11 cellular contexts compared by ENCODE assay signal in the genomic region with DNA sequence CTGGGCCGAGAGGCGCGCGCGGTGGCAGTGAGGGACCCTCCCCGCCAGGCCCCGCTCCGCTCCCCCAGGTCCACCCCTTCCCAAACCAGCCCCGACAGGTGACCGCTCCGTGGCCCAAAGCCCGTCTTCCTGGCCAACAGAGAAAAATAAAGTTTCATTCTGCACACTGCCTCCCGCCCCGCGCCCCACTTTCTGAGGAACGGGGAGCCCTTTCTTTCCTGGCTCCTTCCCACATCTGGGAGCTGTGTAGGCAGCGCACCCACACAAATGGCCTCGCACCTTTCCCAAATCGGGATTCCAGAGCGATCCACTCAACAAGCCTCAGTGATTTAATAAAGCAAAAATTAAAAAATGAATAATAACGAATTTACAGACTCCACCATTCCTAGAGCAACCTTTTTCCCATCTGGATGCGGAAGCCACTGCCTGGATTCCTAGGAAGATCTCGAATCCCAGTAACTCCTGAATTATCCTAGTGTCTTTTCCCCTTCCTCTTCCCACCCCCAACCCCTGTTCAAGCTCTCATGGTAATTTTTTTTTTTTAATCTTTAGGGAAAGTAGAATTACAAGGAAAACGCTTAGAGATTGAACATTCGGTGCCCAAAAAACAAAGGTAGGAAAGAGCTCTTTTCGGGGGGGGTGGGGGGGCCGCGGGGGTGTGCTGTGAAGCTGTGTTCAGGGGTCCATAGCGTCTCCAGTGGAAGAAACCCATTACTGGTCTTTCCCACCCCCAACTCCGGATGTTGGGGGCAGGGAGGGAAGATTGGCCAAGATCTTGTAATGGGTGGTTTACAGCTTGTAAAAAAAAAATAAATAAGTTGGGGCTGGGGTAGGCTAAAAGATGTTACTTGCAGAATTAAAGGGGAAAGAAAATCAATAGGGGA. TPM values are rescaled to one million over a fixed set of nuclear protein-coding genes. Genes with fewer than 3 reads are reported as not detected.
A peak's percentile ranks its signal among the peaks of the same experiment; 100 is the strongest.
DNase-seq lines count a peak whose midpoint lies in the region; ATAC-seq, FAIRE-seq and TF ChIP-seq lines count a peak whose summit lies in the region.
"Had no signal": no experiment of that assay in that cellular context is flagged by ENCODE, and none has a peak within 500 bp of the region (broad histone marks: within the 10 kb centered on the region; RNA-seq: fewer than 3 reads in every experiment).

No MANE protein-coding gene starts in this region.

- H3K27ac ChIP-seq in endothelial cell of umbilical vein (ENCODE audit: insufficient read depth, low read depth, low read length), result peak overlapping the region; percentile 80
- H3K27ac ChIP-seq: esophagus squamous epithelium, psoas muscle had no signal

- no peak for TF ChIP-seq POLR2A in endothelial cell of umbilical vein (IDR thresholded peaks at IDR 0.05; ENCODE audit: low read depth, low read length)

- peak overlapping the region; percentile 99 for H3K4me2 ChIP-seq in endothelial cell of umbilical vein (ENCODE audit: insufficient read depth, low read length)

- H4K20me1 ChIP-seq in endothelial cell of umbilical vein (replicated peaks; ENCODE audit: control insufficient read depth, extremely low read depth, insufficient read depth, low read length), result no peaks in the 10 kb centered on the region

- no peak for ATAC-seq in GM21360 (IDR thresholded peaks at IDR 0.05; ENCODE audit: unreplicated experiment)
- no peak for ATAC-seq in GM21528 (IDR thresholded peaks at IDR 0.05; ENCODE audit: low FRiP score, unreplicated experiment)

- BruUV-seq in endothelial cell of umbilical vein (replicated peaks; lab: Mats Ljungman, UMichigan), result no TSS peak

- H3K79me2 ChIP-seq in endothelial cell of umbilical vein (ENCODE audit: control insufficient read depth, insufficient read depth, low read length), result peaks cover 64% of the 10 kb centered on the region

- H3K9ac ChIP-seq in endothelial cell of umbilical vein (replicated peaks; ENCODE audit: extremely low read depth, insufficient read depth, low read length), result peak overlapping the region; percentile 92

- no peak for DNase-seq in GM12864 (ENCODE audit: low read depth)
- peak; percentile 23 for DNase-seq in NCI-H82 treated with DMSO at 0.1 percent for 48 hours (lab: John Stamatoyannopoulos, UW; ENCODE audit: unreplicated experiment)
- DNase-seq in endothelial cell of umbilical vein (ENCODE audit: low read depth, low spot score), result peak; percentile 57
- peak; percentile 56 for DNase-seq in osteocyte (ENCODE audit: extremely low spot score, unreplicated experiment)
- DNase-seq in DMS 273 treated with DMSO at 0.1 percent for 48 hours (lab: John Stamatoyannopoulos, UW), result no peak
- DNase-seq: activated CD4-positive, alpha-beta T cell treated with anti-CD3 and anti-CD28 coated beads for 48 hours; esophagus squamous epithelium; NCI-H2081; psoas muscle had no signal

- H3K36me3 Mint-ChIP-seq in osteocyte (ENCODE audit: unreplicated experiment), result no peaks in the 10 kb centered on the region

- intact Hi-C loops in endothelial cell of umbilical vein (cut with micrococcal nuclease), result loop anchor here (1.0 to 2.0 kb wide), 2 partner anchors 14 to 34 kb away; no protein-coding TSS in a partner anchor

- no peaks in the 10 kb centered on the region for H3K9me3 Mint-ChIP-seq in osteocyte (ENCODE audit: unreplicated experiment)

- no peaks in the 10 kb centered on the region for H3K36me3 ChIP-seq in endothelial cell of umbilical vein (ENCODE audit: control insufficient read depth in 2 of 2, extremely low read depth in 1 of 2, insufficient read depth in 2 of 2, low read length in 2 of 2)
- H3K36me3 ChIP-seq: esophagus squamous epithelium had no signal

- CTCF ChIA-PET in endothelial cell of umbilical vein (lab: Charles Lee), result interaction anchor here (0.6 to 9.9 kb wide), 12 partner anchors 8 to 197 kb away, joined by 3 to 133 read pairs (median 6); no protein-coding TSS in a partner anchor

- dilution Hi-C loops in endothelial cell of umbilical vein (cut with MboI; ENCODE audit: extremely low pct_ligation_motif_present, low sequenced_read_pairs), result no loop called here

- no peaks in the 10 kb centered on the region for H3K9me3 ChIP-seq in endothelial cell of umbilical vein (replicated peaks; ENCODE audit: control insufficient read depth, insufficient read depth, low read length)
- H3K9me3 ChIP-seq: esophagus squamous epithelium, psoas muscle had no signal

- H3K9me1 ChIP-seq in endothelial cell of umbilical vein (replicated peaks; ENCODE audit: control insufficient read depth, extremely low read depth, insufficient read depth, low read length), result no peaks in the 10 kb centered on the region

- peaks cover 58% of the 10 kb centered on the region for H3K4me1 Mint-ChIP-seq in osteocyte (ENCODE audit: unreplicated experiment)

- peak; percentile 26 for FAIRE-seq in endothelial cell of umbilical vein (lab: Jason Lieb, UNC)

- TF ChIP-seq CTCF in GM12864 (IDR thresholded peaks at IDR 0.05; ENCODE audit: low read depth, low read length, missing control alignments) (no peak), endothelial cell of umbilical vein (IDR thresholded peaks at IDR 0.05; ENCODE audit: extremely low read depth in 1 of 2, insufficient read depth in 1 of 2, low read depth in 1 of 2, low read length in 2 of 2) (peak in 1 of 2 donors; percentile 25), osteocyte (IDR thresholded peaks at IDR 0.05) (peak; percentile 37)

- peak overlapping the region; percentile 95 for H3K27ac Mint-ChIP-seq in osteocyte (ENCODE audit: unreplicated experiment)

- peak overlapping the region; percentile 24 for H2AFZ ChIP-seq in endothelial cell of umbilical vein (ENCODE audit: low read depth, low read length)

- H3K4me3 Mint-ChIP-seq in osteocyte (ENCODE audit: unreplicated experiment), result peak overlapping the region; percentile 93

- peaks cover 15 to 19% of the 10 kb centered on the region in 2 experiments for H3K27me3 ChIP-seq in endothelial cell of umbilical vein (ENCODE audit: control insufficient read depth in 2 of 2, insufficient read depth in 2 of 2, low read length in 2 of 2)

- peaks cover 23% of the 10 kb centered on the region for H3K27me3 Mint-ChIP-seq in osteocyte (ENCODE audit: unreplicated experiment)

- POLR2A ChIA-PET in endothelial cell of umbilical vein (lab: Charles Lee), result interaction anchor here (0.7 to 1.1 kb wide), 5 partner anchors 13 to 69 kb away, joined by 3 to 6 read pairs (median 5); partner anchors contain the start of gene SNF8

- H3K4me3 ChIP-seq in GM12864 (ENCODE audit: low read depth, low read length) (peak overlapping the region; percentile 51), endothelial cell of umbilical vein (replicated peaks in 1 of 3; ENCODE audit: insufficient read depth in 1 of 3, low read depth in 1 of 3, low read length in 3 of 3) (peak overlapping the region; percentile 80 to 85 (median 82))

- H3K4me1 ChIP-seq in endothelial cell of umbilical vein (ENCODE audit: control insufficient read depth, extremely low read depth, insufficient read depth, low read length), result peaks cover 44% of the 10 kb centered on the region

TF ChIP-seq in endothelial cell of umbilical vein, 7 proteins besides CTCF, POLR2A, EP300 and RAD21:
- TF ChIP-seq MYC (IDR thresholded peaks at IDR 0.05; ENCODE audit: low read depth, low read length) (no peak), POLR2AphosphoS5 (IDR thresholded peaks at IDR 0.05; ENCODE audit: insufficient read depth, low read depth, low read length) (peak; percentile 30)

RNA-seq across cellular contexts. Expression of gene IGF2BP1, which starts 1.6 kb away (rescaled TPM):
- 91.7 and 99.5 TPM in 2 replicates for total RNA-seq in endothelial cell of umbilical vein
- 8.6 and 9.5 TPM in 2 replicates for polyA plus RNA-seq in endothelial cell of umbilical vein
- 14.9 and 17.4 TPM in 2 replicates for polyA plus RNA-seq in endothelial cell of umbilical vein (2011; cell fraction: cytosol; rRNA removed)
- polyA plus RNA-seq in endothelial cell of umbilical vein (2011; cell fraction: nucleus; rRNA removed), result 44.6 and 46.9 TPM in 2 replicates
- polyA plus RNA-seq in endothelial cell of umbilical vein (2012), result 22.5 and 26.3 TPM in 2 replicates
- 18.7 and 24.3 TPM in 2 replicates for polyA minus RNA-seq in endothelial cell of umbilical vein
- polyA minus RNA-seq in endothelial cell of umbilical vein (2011; cell fraction: cytosol; rRNA and poly(A)+ RNA removed), result 13.1 TPM
- 25.2 and 30.8 TPM in 2 replicates for polyA minus RNA-seq in endothelial cell of umbilical vein (2011; cell fraction: nucleus; rRNA and poly(A)+ RNA removed)
- total RNA-seq in osteocyte, result 47.6 and 51.4 TPM in 2 replicates
- total RNA-seq: esophagus squamous epithelium, psoas muscle had no signal
- polyA plus RNA-seq: psoas muscle had no signal

RNA-seq across cellular contexts. Expression of gene GIP, which starts 30.4 kb away (rescaled TPM):
- total RNA-seq in endothelial cell of umbilical vein (not detected in 2 replicates), osteocyte (not detected in 2 replicates)
- not detected in 2 replicates for polyA plus RNA-seq in endothelial cell of umbilical vein
- polyA plus RNA-seq in endothelial cell of umbilical vein (2011; cell fraction: cytosol; rRNA removed), result not detected in 2 replicates
- polyA plus RNA-seq in endothelial cell of umbilical vein (2011; cell fraction: nucleus; rRNA removed), result not detected in 2 replicates
- polyA plus RNA-seq in endothelial cell of umbilical vein (2012), result not detected in 2 replicates
- polyA minus RNA-seq in endothelial cell of umbilical vein, result not detected in 2 replicates
- polyA minus RNA-seq in endothelial cell of umbilical vein (2011; cell fraction: cytosol; rRNA and poly(A)+ RNA removed), result not detected
- not detected in 2 replicates for polyA minus RNA-seq in endothelial cell of umbilical vein (2011; cell fraction: nucleus; rRNA and poly(A)+ RNA removed)
- total RNA-seq: esophagus squamous epithelium, psoas muscle had no signal
- polyA plus RNA-seq: psoas muscle had no signal

RNA-seq across cellular contexts. Expression of gene SNF8, which starts 54.2 kb away (rescaled TPM):
- 166 and 173 TPM in 2 replicates for total RNA-seq in endothelial cell of umbilical vein
- polyA plus RNA-seq in endothelial cell of umbilical vein, result 176 and 194 TPM in 2 replicates
- polyA plus RNA-seq in endothelial cell of umbilical vein (2011; cell fraction: cytosol; rRNA removed), result 179 and 209 TPM in 2 replicates
- polyA plus RNA-seq in endothelial cell of umbilical vein (2011; cell fraction: nucleus; rRNA removed), result 94.3 and 101 TPM in 2 replicates
- polyA plus RNA-seq in endothelial cell of umbilical vein (2012), result 145 and 159 TPM in 2 replicates
- polyA minus RNA-seq in endothelial cell of umbilical vein, result 95.6 and 113 TPM in 2 replicates
- polyA minus RNA-seq in endothelial cell of umbilical vein (2011; cell fraction: cytosol; rRNA and poly(A)+ RNA removed), result 67.4 TPM
- 22.8 and 28.7 TPM in 2 replicates for polyA minus RNA-seq in endothelial cell of umbilical vein (2011; cell fraction: nucleus; rRNA and poly(A)+ RNA removed)
- 125 and 135 TPM in 2 replicates for total RNA-seq in osteocyte

Comparison
In these comparisons a context has a peak if more than half of its experiments do, and no peak if none do; other contexts are left out.
1. DNase-seq: peak in NCI-H82 treated with DMSO at 0.1 percent for 48 hours (single experiment), endothelial cell of umbilical vein (single experiment) and osteocyte (single experiment); none in GM12864 (single experiment) and DMS 273 treated with DMSO at 0.1 percent for 48 hours (single experiment).